18 cellular contexts compared by ENCODE assay signal in genomic region chr1:4317207-4317606, GRCh38.
A peak's percentile ranks its signal among the peaks of the same experiment; 100 is the strongest.
DNase-seq lines count a peak whose midpoint lies in the region; ATAC-seq, FAIRE-seq and TF ChIP-seq lines count a peak whose summit lies in the region.
"Had no signal": no experiment of that assay in that cellular context is flagged by ENCODE, and none has a peak within 500 bp of the region (broad histone marks: within the 10 kb centered on the region; RNA-seq: fewer than 3 reads in every experiment).

No MANE protein-coding gene starts in this region.

- 30% methylated on average over 6 of the region's 6 CpGs for WGBS in HepG2 (ENCODE audit: low lambda C conversion rate)
- 62% methylated on average over 6 of the region's 6 CpGs for WGBS in right lobe of liver (ENCODE audit: insufficient coverage, low coverage, low lambda C conversion rate, missing lambda C conversion rate)
- 0% methylated on average over 5 of the region's 6 CpGs for WGBS in K562 (ENCODE audit: insufficient coverage, low coverage, missing lambda C conversion rate)
- no CpG with 5 or more reads among the region's 6 CpGs for WGBS in mesendoderm (ENCODE audit: extremely low coverage, insufficient coverage, low lambda C conversion rate)

- peaks cover 24% of the 10 kb centered on the region for H3K9me3 ChIP-seq in HepG2 (ENCODE audit: low read length)
- no peaks in the 10 kb centered on the region for H3K9me3 ChIP-seq in right lobe of liver
- no peaks in the 10 kb centered on the region for H3K9me3 ChIP-seq in K562 (replicated peaks; ENCODE audit: control insufficient read depth, insufficient read depth, low read depth, low read length)
- H3K9me3 ChIP-seq in breast epithelium = peaks cover 13 to 19% of the 10 kb centered on the region in 2 donors

- no peak overlapping the region for H2BK5ac ChIP-seq in mesendoderm (ENCODE audit: low read length)

- H2AFZ ChIP-seq in HepG2 (ENCODE audit: low read length) (no peak overlapping the region), K562 (ENCODE audit: low read depth, low read length) (no peak overlapping the region)

- H3K4me1 ChIP-seq in HepG2 (ENCODE audit: insufficient read depth, low read length) = no peaks in the 10 kb centered on the region
- no peaks in the 10 kb centered on the region for H3K4me1 ChIP-seq in right lobe of liver
- H3K4me1 ChIP-seq in K562 (replicated peaks in 1 of 2; ENCODE audit: control insufficient read depth in 2 of 2, insufficient read depth in 2 of 2, low read length in 2 of 2) = no peaks in the 10 kb centered on the region; a peak in 1 of 5 replicates
- peaks cover 3% of the 10 kb centered on the region for H3K4me1 ChIP-seq in mesendoderm (ENCODE audit: control insufficient read depth, low read depth, low read length)
- no peaks in the 10 kb centered on the region for H3K4me1 ChIP-seq in breast epithelium

- H3K9me3 Mint-ChIP-seq in activated CD8-positive, alpha-beta memory T cell treated with anti-CD3 and anti-CD28 coated beads, Interleukin-2, amount 10 ng/mL, durations not matched to agents 7 days and 5 days (ENCODE audit: low read depth) = peaks cover 8% of the 10 kb centered on the region

- DNase-seq in HepG2 (ENCODE audit: low spot score) = no peak
- DNase-seq in right lobe of liver = no peak
- DNase-seq in K562 (ENCODE audit: extremely low read depth in 1 of 4, low spot score in 3 of 4) = no peak
- peak; percentile 63 for DNase-seq in mesendoderm
- no peak for DNase-seq in breast epithelium (ENCODE audit: low spot score in 2 of 2)
- DNase-seq in NCI-H2107 treated with DMSO at 0.1 percent for 48 hours (lab: John Stamatoyannopoulos, UW; ENCODE audit: unreplicated experiment) = no peak
- DNase-seq in activated CD8-positive, alpha-beta memory T cell treated with anti-CD3 and anti-CD28 coated beads, Interleukin-2, amount 10 ng/mL, durations not matched to agents 7 days and 5 days = no peak
- DNase-seq: CD8-positive, alpha-beta T cell; DMS153; DMS79; GF-D8; HFFc6; IMR-90; KBM-7 had no signal

- FAIRE-seq in HepG2 (lab: Jason Lieb, UNC) (no peak), K562 (lab: Jason Lieb, UNC) (no peak)

- no peak for TF ChIP-seq EP300 in HepG2 (IDR thresholded peaks at IDR 0.05; ENCODE audit: low read depth in 2 of 2, low read length in 2 of 2)
- no peak for TF ChIP-seq EP300 in HepG2 (CRISPR knock-in tag; IDR thresholded peaks at IDR 0.05; ENCODE audit: borderline replicate concordance)
- TF ChIP-seq EP300 in K562 (IDR thresholded peaks at IDR 0.05; ENCODE audit: low read length) = no peak

- H3K4me3 Mint-ChIP-seq in activated CD8-positive, alpha-beta memory T cell treated with anti-CD3 and anti-CD28 coated beads, Interleukin-2, amount 10 ng/mL, durations not matched to agents 7 days and 5 days = no peak overlapping the region
- H3K4me3 Mint-ChIP-seq: B cell; CD8-positive, alpha-beta T cell; HFFc6 had no signal

- POLR2A ChIA-PET in HepG2 (lab: Yijun Ruan, JAX) (no interaction called here), K562 (lab: Yijun Ruan, JAX) (interaction anchor here (0.6 to 1.3 kb wide), 2 partner anchors 10 to 743 kb away, joined by 3 to 5 read pairs; no protein-coding TSS in a partner anchor)

- TF ChIP-seq RAD21 in HepG2 (CRISPR knock-in tag; IDR thresholded peaks at IDR 0.05) (no peak), K562 (CRISPR knock-in tag; conservative IDR thresholded peaks at IDR 0.05 in 1 of 2, IDR thresholded peaks at IDR 0.05 in 1 of 2) (no peak)

- H3K27me3 Mint-ChIP-seq in activated CD8-positive, alpha-beta memory T cell treated with anti-CD3 and anti-CD28 coated beads, Interleukin-2, amount 10 ng/mL, durations not matched to agents 7 days and 5 days = no peaks in the 10 kb centered on the region
- H3K27me3 Mint-ChIP-seq: B cell had no signal

- H3K4ac ChIP-seq in mesendoderm (ENCODE audit: low read depth, low read length) = no peak overlapping the region

- no peak overlapping the region for H2BK120ac ChIP-seq in mesendoderm (ENCODE audit: low read depth, low read length)

- TF ChIP-seq POLR2A in HepG2 (IDR thresholded peaks at IDR 0.05; ENCODE audit: insufficient read depth in 1 of 2, low read depth in 2 of 2, low read length in 2 of 2) (no peak), right lobe of liver (IDR thresholded peaks at IDR 0.05) (no peak), K562 (conservative IDR thresholded peaks at IDR 0.05) (no peak), breast epithelium (IDR thresholded peaks at IDR 0.05) (no peak)

- TF ChIP-seq CTCF in HepG2 (CRISPR knock-in tag; IDR thresholded peaks at IDR 0.05) (no peak), right lobe of liver (IDR thresholded peaks at IDR 0.05) (no peak), K562 (IDR thresholded peaks at IDR 0.05 in 2 of 3, conservative IDR thresholded peaks at IDR 0.05 in 1 of 3; ENCODE audit: insufficient read depth in 2 of 3, low read depth in 1 of 3, low read length in 3 of 3) (peak; percentile 18 to 44 (median 22); a peak in 3 of 6 replicates), breast epithelium (IDR thresholded peaks at IDR 0.05) (no peak)

- no peaks in the 10 kb centered on the region for H3K36me3 Mint-ChIP-seq in activated CD8-positive, alpha-beta memory T cell treated with anti-CD3 and anti-CD28 coated beads, Interleukin-2, amount 10 ng/mL, durations not matched to agents 7 days and 5 days
- H3K36me3 Mint-ChIP-seq: CD8-positive, alpha-beta T cell had no signal

- no peak overlapping the region for H3K18ac ChIP-seq in mesendoderm (ENCODE audit: low read length)

- H3K9ac ChIP-seq in HepG2 (ENCODE audit: insufficient read depth, low read depth, low read length) (no peak overlapping the region), K562 (ENCODE audit: insufficient read depth in 1 of 2, low read depth in 2 of 2, low read length in 2 of 2) (no peak overlapping the region), mesendoderm (ENCODE audit: low read length) (no peak overlapping the region)
- H3K9ac ChIP-seq: BLaER1 treated with 17β-estradiol and CSF1 and Interleukin-3, amounts not matched to agents 10 nM and 100 nM had no signal

- H4K5ac ChIP-seq in mesendoderm (ENCODE audit: low read length) = no peak overlapping the region

- ATAC-seq in HepG2 (peak; percentile 76), right lobe of liver (no peak), K562 (0 out of 3 replicates have a peak, but pooled peaks have one; percentile 32)
- no peak for ATAC-seq in activated CD8-positive, alpha-beta memory T cell treated with anti-CD3 and anti-CD28 coated beads, Interleukin-2, amount 10 ng/mL, durations not matched to agents 7 days and 5 days
- ATAC-seq: CD8-positive, alpha-beta T cell; HCT116 had no signal

- no peaks in the 10 kb centered on the region for H3K4me1 Mint-ChIP-seq in activated CD8-positive, alpha-beta memory T cell treated with anti-CD3 and anti-CD28 coated beads, Interleukin-2, amount 10 ng/mL, durations not matched to agents 7 days and 5 days
- H3K4me1 Mint-ChIP-seq: B cell had no signal

- no peaks in the 10 kb centered on the region for H4K20me1 ChIP-seq in HepG2 (ENCODE audit: insufficient read depth, low read length)
- no peaks in the 10 kb centered on the region for H4K20me1 ChIP-seq in K562 (replicated peaks; ENCODE audit: control insufficient read depth, insufficient read depth, low read length)
- H4K20me1 ChIP-seq: BLaER1 treated with 17β-estradiol and CSF1 and Interleukin-3, amounts not matched to agents 10 nM and 100 nM had no signal

- H4K8ac ChIP-seq in mesendoderm (ENCODE audit: low read depth, low read length) = no peak overlapping the region

- no peak overlapping the region for H3K56ac ChIP-seq in mesendoderm (ENCODE audit: low read length)

- H3K27me3 ChIP-seq in HepG2 (ENCODE audit: control insufficient read depth in 1 of 2, insufficient read depth in 2 of 2, low read length in 2 of 2) = no peaks in the 10 kb centered on the region
- H3K27me3 ChIP-seq in right lobe of liver = no peaks in the 10 kb centered on the region
- no peaks in the 10 kb centered on the region for H3K27me3 ChIP-seq in K562 (ENCODE audit: control insufficient read depth in 2 of 2, insufficient read depth in 2 of 2, low read length in 2 of 2)
- H3K27me3 ChIP-seq in mesendoderm (ENCODE audit: insufficient read depth, low read length, poor library complexity) = no peaks in the 10 kb centered on the region
- H3K27me3 ChIP-seq in breast epithelium = no peaks in the 10 kb centered on the region
- H3K27me3 ChIP-seq: BLaER1 treated with 17β-estradiol and CSF1 and Interleukin-3, amounts not matched to agents 10 nM and 100 nM had no signal

- in situ Hi-C loops in HepG2 (cut with HindIII; ENCODE audit: extremely low pct_ligation_motif_present, low pct_unique_long_range_greater_than_20kb) = no loop called here
- in situ Hi-C loops in K562 (cut with MboI) = no loop called here

- CTCF ChIA-PET in HepG2 (lab: Yijun Ruan, JAX; ENCODE audit: low intra/inter-chr PET ratio, low total read pairs) = no interaction called here
- CTCF ChIA-PET in K562 (lab: Yijun Ruan, JAX; ENCODE audit: low intra/inter-chr PET ratio) = no interaction called here
- CTCF ChIA-PET in activated CD8-positive, alpha-beta memory T cell treated with anti-CD3 and anti-CD28 coated beads, Interleukin-2, amount 10 ng/mL, durations not matched to agents 7 days and 5 days (lab: Charles Lee) = no interaction called here

- no peak overlapping the region for H3K23ac ChIP-seq in mesendoderm (ENCODE audit: low read length)

- no peak overlapping the region for H3K4me3 ChIP-seq in HepG2 (replicated peaks in 1 of 3; ENCODE audit: insufficient read depth in 1 of 3, low read depth in 2 of 3, low read length in 3 of 3)
- H3K4me3 ChIP-seq in right lobe of liver = no peak overlapping the region
- H3K4me3 ChIP-seq in K562 = no peak overlapping the region
- H3K4me3 ChIP-seq in mesendoderm (ENCODE audit: low read length) = no peak overlapping the region
- no peak overlapping the region for H3K4me3 ChIP-seq in breast epithelium
- H3K4me3 ChIP-seq: BLaER1 treated with 17β-estradiol and CSF1 and Interleukin-3, amounts not matched to agents 10 nM and 100 nM had no signal

- H3K79me1 ChIP-seq in mesendoderm (ENCODE audit: low read length) = no peaks in the 10 kb centered on the region

- no peak overlapping the region for H2AK5ac ChIP-seq in mesendoderm (ENCODE audit: low read length)

- H3K27ac ChIP-seq in HepG2 (ENCODE audit: extremely low read length, insufficient read depth, low read length) (no peak overlapping the region), right lobe of liver (no peak overlapping the region), K562 (ENCODE audit: extremely low read depth, low read depth, low read length) (no peak overlapping the region), mesendoderm (ENCODE audit: low read depth, low read length) (no peak overlapping the region), breast epithelium (no peak overlapping the region)
- H3K27ac ChIP-seq: BLaER1 treated with 17β-estradiol and CSF1 and Interleukin-3, amounts not matched to agents 10 nM and 100 nM; HL-60 had no signal

- no TSS peak for BruUV-seq in HepG2 (replicated peaks; lab: Mats Ljungman, UMichigan)
- BruUV-seq in K562 (replicated peaks; lab: Mats Ljungman, UMichigan) = no TSS peak

- H3K4me2 ChIP-seq in HepG2 (ENCODE audit: low read depth, low read length) (no peak overlapping the region), K562 (ENCODE audit: insufficient read depth, low read length) (no peak overlapping the region), mesendoderm (ENCODE audit: low read length) (no peak overlapping the region)
- H3K4me2 ChIP-seq: BLaER1 treated with 17β-estradiol and CSF1 and Interleukin-3, amounts not matched to agents 10 nM and 100 nM had no signal

- H3K79me2 ChIP-seq in HepG2 (ENCODE audit: insufficient read depth, low read length) = no peaks in the 10 kb centered on the region
- H3K79me2 ChIP-seq in K562 (ENCODE audit: control insufficient read depth, insufficient read depth, low read length) = no peaks in the 10 kb centered on the region
- no peaks in the 10 kb centered on the region for H3K79me2 ChIP-seq in mesendoderm (ENCODE audit: control insufficient read depth, insufficient read depth, low read length)

- H3K27ac Mint-ChIP-seq in activated CD8-positive, alpha-beta memory T cell treated with anti-CD3 and anti-CD28 coated beads, Interleukin-2, amount 10 ng/mL, durations not matched to agents 7 days and 5 days = no peak overlapping the region
- H3K27ac Mint-ChIP-seq: B cell; CD8-positive, alpha-beta T cell; HFFc6 had no signal

- H2BK15ac ChIP-seq in mesendoderm (replicated peaks; ENCODE audit: low read depth) = no peak overlapping the region

- H3K36me3 ChIP-seq in HepG2 (replicated peaks in 1 of 2; ENCODE audit: control insufficient read depth in 1 of 2, insufficient read depth in 2 of 2, low read length in 2 of 2) = no peaks in the 10 kb centered on the region
- no peaks in the 10 kb centered on the region for H3K36me3 ChIP-seq in right lobe of liver
- no peaks in the 10 kb centered on the region for H3K36me3 ChIP-seq in K562 (ENCODE audit: control insufficient read depth, insufficient read depth, low read length)
- H3K36me3 ChIP-seq in mesendoderm (ENCODE audit: control insufficient read depth, insufficient read depth, low read length) = no peaks in the 10 kb centered on the region
- no peaks in the 10 kb centered on the region for H3K36me3 ChIP-seq in breast epithelium

- no peaks in the 10 kb centered on the region for H3K9me1 ChIP-seq in K562 (ENCODE audit: control insufficient read depth, insufficient read depth, low read length)

- intact Hi-C loops in HepG2 (cut with micrococcal nuclease; ENCODE audit: unreplicated experiment) = no loop called here
- intact Hi-C loops in right lobe of liver (cut with DNase I) = no loop called here
- intact Hi-C loops in K562 (cut with micrococcal nuclease) = no loop called here
- intact Hi-C loops in breast epithelium (cut with DNase I; ENCODE audit: low total_unique reads) = no loop called here

Comparison
In these comparisons a context has a peak if more than half of its experiments do, and no peak if none do; other contexts are left out.
1. ATAC-seq: peak in HepG2 (single experiment) and K562 (single experiment); none in right lobe of liver (0 of 4) and activated CD8-positive, alpha-beta memory T cell treated with anti-CD3 and anti-CD28 coated beads, Interleukin-2, amount 10 ng/mL, durations not matched to agents 7 days and 5 days (single experiment).
2. CTCF ChIP-seq: peak in K562 (3 of 3); none in HepG2 (single experiment), right lobe of liver (0 of 4) and breast epithelium (0 of 3).
3. Of the 241 proteins assayed by ChIP-seq in both HepG2 and K562: peak only in HepG2: STAG1; only in K562: CTCF; in both: none; in neither: 239.